ENCODE assay signal across 8 cellular contexts in genomic region chr6:36874016-36874442, GRCh38. TPM values are rescaled to one million over a fixed set of nuclear protein-coding genes. Genes with fewer than 3 reads are reported as not detected.
DNase-seq lines count a peak whose midpoint lies in the region; ATAC-seq and TF ChIP-seq lines count a peak whose summit lies in the region.

No MANE protein-coding gene starts in this region.

- H3K36me3 Mint-ChIP-seq in T-cell, result peaks cover 19% of the 10 kb centered on the region
- H3K36me3 Mint-ChIP-seq in progenitor cell of endocrine pancreas (ENCODE audit: insufficient read depth), result peaks cover 10% of the 10 kb centered on the region

- H3K27ac Mint-ChIP-seq in T-cell (peak overlapping the region; percentile 72 to 100), progenitor cell of endocrine pancreas (peak overlapping the region; percentile 99)

- TF ChIP-seq CTCF in fibroblast of the aortic adventitia (IDR thresholded peaks at IDR 0.05; ENCODE audit: insufficient read depth, low read length) (no peak), progenitor cell of endocrine pancreas (IDR thresholded peaks at IDR 0.05; ENCODE audit: unreplicated experiment) (no peak)

- H3K4me3 Mint-ChIP-seq in T-cell (peak overlapping the region; percentile 88 to 96 (median 94)), progenitor cell of endocrine pancreas (ENCODE audit: low read depth) (peak overlapping the region; percentile 98)

- H3K27me3 Mint-ChIP-seq in T-cell, result peaks cover 1 to 5% of the 10 kb centered on the region in 2 donors
- peaks cover 13% of the 10 kb centered on the region for H3K27me3 Mint-ChIP-seq in progenitor cell of endocrine pancreas

- POLR2A ChIA-PET in T-cell (lab: Charles Lee), result interaction anchor here (0.5 to 2.1 kb wide), 5 partner anchors 11 to 1504 kb away, joined by 4 to 8 read pairs (median 6); partner anchors contain the start of gene C6orf89 (in 2 of the 2)

- DNase-seq in NCI-H748 (lab: John Stamatoyannopoulos, UW; ENCODE audit: unreplicated experiment) (peak; percentile 47), NCI-H748 treated with DMSO at 0.1 percent for 48 hours (lab: John Stamatoyannopoulos, UW) (no peak), T-cell (peak in 1 of 34 experiments; percentile 18), fibroblast of the aortic adventitia (ENCODE audit: low read depth) (peak; percentile 33), progenitor cell of endocrine pancreas (ENCODE audit: low spot score, unreplicated experiment) (no peak), NCI-H2227 (lab: John Stamatoyannopoulos, UW; ENCODE audit: unreplicated experiment) (no peak), ecto neural progenitor cell (ENCODE audit: low spot score) (no peak)

- H3K4me3 ChIP-seq in fibroblast of the aortic adventitia (ENCODE audit: low read depth, low read length), result peak overlapping the region; percentile 99

- CTCF ChIA-PET in T-cell (lab: Charles Lee), result interaction anchor here in 1 of 2 donors (0.7 to 4.7 kb wide), 10 partner anchors 8 to 336 kb away, joined by 3 to 49 read pairs (median 4); partner anchors contain the start of genes C6orf89 and MTCH1

- ATAC-seq in T-cell (replicated peaks in 1 of 4), result no peak
- ATAC-seq in HG02981 (IDR thresholded peaks at IDR 0.05; ENCODE audit: unreplicated experiment), result no peak

- H3K4me1 Mint-ChIP-seq in T-cell, result peaks cover 42 to 51% (median 50%) of the 10 kb centered on the region in 3 donors
- H3K4me1 Mint-ChIP-seq in progenitor cell of endocrine pancreas (ENCODE audit: low read depth), result peaks cover 13% of the 10 kb centered on the region

- H3K9me3 Mint-ChIP-seq in T-cell (no peaks in the 10 kb centered on the region), progenitor cell of endocrine pancreas (ENCODE audit: low read depth) (no peaks in the 10 kb centered on the region)

RNA-seq across cellular contexts. Expression of gene PPIL1, which starts 0.6 kb away (rescaled TPM):
- total RNA-seq in T-cell, result 10 to 100 TPM in 3 of 5 donors, 1 to 10 TPM in 2; 5.0 to 14.4 (median 10.6) TPM
- 11.4 and 36.9 TPM in 2 replicates for total RNA-seq in fibroblast of the aortic adventitia (ENCODE audit: low replicate concordance)
- total RNA-seq in progenitor cell of endocrine pancreas, result 53.1 and 53.2 TPM in 2 replicates

RNA-seq across cellular contexts. Expression of gene C6orf89, which starts 11.7 kb away (rescaled TPM):
- total RNA-seq in T-cell, result 10 to 100 TPM; 32.6 to 57.9 (median 46.1) TPM
- total RNA-seq in fibroblast of the aortic adventitia (ENCODE audit: low replicate concordance), result 23.8 and 58.2 TPM in 2 replicates
- 29.9 and 31.7 TPM in 2 replicates for total RNA-seq in progenitor cell of endocrine pancreas

RNA-seq across cellular contexts. Expression of gene CPNE5, which starts 34.8 kb away (rescaled TPM):
- total RNA-seq in T-cell, result 1 to 10 TPM in 3 of 5 donors, under 1 TPM in 2; 0.73 to 1.8 (median 1.1) TPM
- total RNA-seq in fibroblast of the aortic adventitia (ENCODE audit: low replicate concordance), result 0.16 and 0.18 TPM in 2 replicates
- total RNA-seq in progenitor cell of endocrine pancreas, result 0.16 and 0.24 TPM in 2 replicates

Comparison
In these comparisons a context has a peak if more than half of its experiments do, and no peak if none do; other contexts are left out.
1. DNase-seq: peak in NCI-H748 (single experiment) and fibroblast of the aortic adventitia (single experiment); none in NCI-H748 treated with DMSO at 0.1 percent for 48 hours (single experiment), progenitor cell of endocrine pancreas (single experiment), NCI-H2227 (single experiment) and ecto neural progenitor cell (single experiment).